Comparison of ENCODE assay signal across 21 cellular contexts in the genomic region with DNA sequence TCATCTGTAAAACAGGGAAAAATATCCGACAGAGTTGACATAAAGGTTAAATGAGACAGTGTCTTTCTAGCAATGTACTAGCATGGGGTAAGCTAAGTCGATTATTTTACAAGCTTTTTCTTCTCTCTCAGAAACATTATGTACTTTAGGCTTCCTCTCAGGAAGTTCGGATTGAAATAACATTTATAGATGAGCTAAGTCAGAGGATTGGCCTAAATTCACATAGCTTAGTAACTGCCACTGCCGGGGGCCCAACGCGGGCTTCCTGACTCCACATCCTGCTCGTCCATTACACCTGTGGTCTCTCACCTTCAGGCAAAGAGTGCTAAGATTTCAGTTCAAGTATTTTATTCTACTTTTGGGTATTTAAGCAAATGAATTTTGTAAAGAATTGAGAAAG.
"Had no signal": no experiment of that assay in that cellular context is flagged by ENCODE, and none has a peak within 500 bp of the region (broad histone marks: within the 10 kb centered on the region; RNA-seq: fewer than 3 reads in every experiment).

No MANE protein-coding gene starts in this region.

- H3K36me3 ChIP-seq: cardiac muscle cell, lower lobe of right lung, prostate gland had no signal

- H3K4me1 Mint-ChIP-seq: activated naive CD8-positive, alpha-beta T cell treated with anti-CD3 and anti-CD28 coated beads, Interleukin-2, amount 50 U/mL, for 24 hours; activated T-helper 17 cell treated with anti-CD3 and anti-CD28 coated beads, Interleukin-2, amount 50 U/mL, for 72 hours; stimulated activated naive CD8-positive, alpha-beta T cell treated with anti-CD3 and anti-CD28 coated beads, Interleukin-15, amount 100 ng/mL, for 72 hours; T-cell had no signal

- DNase-seq: activated CD4-positive, alpha-beta T cell treated with anti-CD3 and anti-CD28 coated beads for 1 hour; activated CD4-positive, alpha-beta T cell treated with anti-CD3 and anti-CD28 coated beads, Interleukin-2, amount 50 U/mL, for 48 hours; activated naive CD4-positive, alpha-beta T cell treated with anti-CD3 and anti-CD28 coated beads for 36 hours; activated naive CD8-positive, alpha-beta T cell treated with anti-CD3 and anti-CD28 coated beads, Interleukin-2, amount 50 U/mL, for 24 hours; aorta; cortex of kidney; effector memory CD4-positive, alpha-beta T cell; hippocampal formation; lower lobe of right lung; midbrain; stimulated activated CD4-positive, alpha-beta T cell treated with anti-CD3 and anti-CD28 coated beads, Interleukin-1b, Interleukin-23, amount 100 ng/mL, for 48 hours; stimulated activated naive CD8-positive, alpha-beta T cell treated with anti-CD3 and anti-CD28 coated beads, Interleukin-15, amount 100 ng/mL, for 72 hours; T-cell; T1000; testis had no signal

- H3K27ac ChIP-seq: cardiac muscle cell, lower lobe of right lung, SK-N-MC had no signal

- H3K36me3 Mint-ChIP-seq: T-cell had no signal

- H3K9me3 Mint-ChIP-seq: activated naive CD4-positive, alpha-beta T cell treated with anti-CD3 and anti-CD28 coated beads for 36 hours; activated naive CD8-positive, alpha-beta T cell treated with anti-CD3 and anti-CD28 coated beads, Interleukin-2, amount 50 U/mL, for 24 hours had no signal

- H3K4me3 ChIP-seq: cardiac muscle cell, lower lobe of right lung, prostate gland, SK-N-MC, testis had no signal

- H3K4me3 Mint-ChIP-seq: activated naive CD4-positive, alpha-beta T cell treated with anti-CD3 and anti-CD28 coated beads for 36 hours; activated naive CD8-positive, alpha-beta T cell treated with anti-CD3 and anti-CD28 coated beads, Interleukin-2, amount 50 U/mL, for 24 hours; activated T-helper 17 cell treated with anti-CD3 and anti-CD28 coated beads, Interleukin-2, amount 50 U/mL, for 72 hours; stimulated activated naive CD8-positive, alpha-beta T cell treated with anti-CD3 and anti-CD28 coated beads, Interleukin-15, amount 100 ng/mL, for 72 hours; T-cell had no signal

- H3K4me1 ChIP-seq: lower lobe of right lung had no signal

- H3K9me3 ChIP-seq: lower lobe of right lung, prostate gland, testis had no signal

- FAIRE-seq: urothelium cell line had no signal

- H3K27ac Mint-ChIP-seq: activated naive CD4-positive, alpha-beta T cell treated with anti-CD3 and anti-CD28 coated beads for 36 hours; activated naive CD8-positive, alpha-beta T cell treated with anti-CD3 and anti-CD28 coated beads, Interleukin-2, amount 50 U/mL, for 24 hours; activated T-helper 17 cell treated with anti-CD3 and anti-CD28 coated beads, Interleukin-2, amount 50 U/mL, for 72 hours; stimulated activated naive CD8-positive, alpha-beta T cell treated with anti-CD3 and anti-CD28 coated beads, Interleukin-15, amount 100 ng/mL, for 72 hours; T-cell had no signal

- ATAC-seq: activated naive CD8-positive, alpha-beta T cell treated with anti-CD3 and anti-CD28 coated beads, Interleukin-2, amount 50 U/mL, for 24 hours; activated T-helper 17 cell treated with anti-CD3 and anti-CD28 coated beads, Interleukin-2, amount 50 U/mL, for 72 hours; lower lobe of right lung; sciatic nerve; stimulated activated naive CD8-positive, alpha-beta T cell treated with anti-CD3 and anti-CD28 coated beads, Interleukin-15, amount 100 ng/mL, for 72 hours; T-cell had no signal

- H3K27me3 ChIP-seq: cardiac muscle cell, testis had no signal
